In the genomic region with DNA sequence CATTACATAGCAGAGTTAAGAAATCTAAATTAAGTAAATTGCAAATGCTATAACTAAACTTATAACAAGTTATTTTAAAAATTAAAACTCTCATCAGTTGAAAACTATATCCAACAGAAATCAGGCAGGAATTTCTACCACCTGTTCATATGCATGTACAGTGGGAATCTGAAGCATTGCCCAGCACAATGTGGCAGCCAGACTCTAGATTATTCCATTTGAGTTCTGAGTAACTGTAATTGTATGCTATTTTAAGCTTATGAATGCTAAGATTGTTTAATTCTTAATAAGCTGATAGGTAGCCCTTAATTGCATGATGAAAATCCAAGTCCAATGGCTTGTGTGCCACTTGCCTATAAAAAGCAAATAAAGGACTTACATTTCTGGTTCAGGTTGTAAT, we compare ENCODE assay signal across 25 cellular contexts.
"Had no signal": no experiment of that assay in that cellular context is flagged by ENCODE, and none has a peak within 500 bp of the region (broad histone marks: within the 10 kb centered on the region; RNA-seq: fewer than 3 reads in every experiment).

No MANE protein-coding gene starts in this region.

- DNase-seq: stimulated activated CD4-positive, alpha-beta T cell treated with anti-CD3 and anti-CD28 coated beads, Interleukin-2, amount 100 ng/mL, for 48 hours; stimulated activated CD4-positive, alpha-beta T cell treated with anti-CD3 and anti-CD28 coated beads, Interleukin-4, amount 100 ng/mL, for 1 hour; stimulated activated CD4-positive, alpha-beta T cell treated with anti-CD3 and anti-CD28 coated beads, Interleukin-4, amount 100 ng/mL, for 24 hours; stimulated activated CD4-positive, alpha-beta T cell treated with anti-CD3 and anti-CD28 coated beads, Interleukin-4, amount 100 ng/mL, for 4 hours; stimulated activated CD8-positive, alpha-beta memory T cell treated with anti-CD3 and anti-CD28 coated beads, Interleukin-4, amount 100 ng/mL, for 48 hours; stimulated activated naive B cell treated with anti-CD40 and anti-IgM and Interleukin-4, amounts not matched to agents 10 μg/mL and 1 μg/mL and 100 μg/mL, for 72 hours; stimulated activated naive CD4-positive, alpha-beta T cell; stimulated activated naive CD4-positive, alpha-beta T cell treated with Interleukin-2 at 50 U/mL for 16 hours; stimulated activated naive CD8-positive, alpha-beta T cell treated with anti-CD3 and anti-CD28 coated beads, Interleukin-15, amount 100 ng/mL, for 72 hours; stimulated activated naive CD8-positive, alpha-beta T cell treated with anti-CD3 and anti-CD28 coated beads, Interleukin-15, Interleukin-2, amounts not matched to agents 100 U/mL and 50 U/mL, for 24 hours; stomach; substantia nigra; testis; thyroid gland; tibial artery; transverse colon; trophoblast cell; upper lobe of left lung; upper lobe of right lung; uterus had no signal

- H3K4me1 Mint-ChIP-seq: stimulated activated effector memory CD8-positive, alpha-beta T cell treated with anti-CD3 and anti-CD28 coated beads, Interleukin-12 subunit alpha, Interleukin-12 subunit beta, amount 100 ng/mL, for 72 hours; stimulated activated memory B cell treated with anti-CD40 and anti-IgM and Interleukin-4, amounts not matched to agents 10 μg/mL and 1 μg/mL and 100 μg/mL, for 72 hours; stimulated activated naive B cell treated with anti-CD40 and anti-IgM and Interleukin-4, amounts not matched to agents 10 μg/mL and 1 μg/mL and 100 μg/mL, for 72 hours; stimulated activated naive CD8-positive, alpha-beta T cell treated with anti-CD3 and anti-CD28 coated beads, Interleukin-15, amount 100 ng/mL, for 72 hours had no signal

- H3K27ac Mint-ChIP-seq: stimulated activated effector memory CD8-positive, alpha-beta T cell treated with anti-CD3 and anti-CD28 coated beads, Interleukin-12 subunit alpha, Interleukin-12 subunit beta, amount 100 ng/mL, for 72 hours; stimulated activated memory B cell treated with anti-CD40 and anti-IgM and Interleukin-4, amounts not matched to agents 10 μg/mL and 1 μg/mL and 100 μg/mL, for 72 hours; stimulated activated naive B cell treated with anti-CD40 and anti-IgM and Interleukin-4, amounts not matched to agents 10 μg/mL and 1 μg/mL and 100 μg/mL, for 72 hours; stimulated activated naive CD8-positive, alpha-beta T cell treated with anti-CD3 and anti-CD28 coated beads, Interleukin-15, amount 100 ng/mL, for 72 hours; stimulated activated naive CD8-positive, alpha-beta T cell treated with anti-CD3 and anti-CD28 coated beads, Interleukin-15, Interleukin-2, amounts not matched to agents 100 ng/mL and 50 ng/mL, for 24 hours; type B pancreatic cell had no signal

- H3K9me3 Mint-ChIP-seq: type B pancreatic cell had no signal

- H3K36me3 Mint-ChIP-seq: stimulated activated effector memory CD8-positive, alpha-beta T cell treated with anti-CD3 and anti-CD28 coated beads, Interleukin-12 subunit alpha, Interleukin-12 subunit beta, amount 100 ng/mL, for 72 hours; stimulated activated memory B cell treated with anti-CD40 and anti-IgM and Interleukin-4, amounts not matched to agents 10 μg/mL and 1 μg/mL and 100 μg/mL, for 72 hours; stimulated activated naive B cell treated with anti-CD40 and anti-IgM and Interleukin-4, amounts not matched to agents 10 μg/mL and 1 μg/mL and 100 μg/mL, for 72 hours; type B pancreatic cell had no signal

- FAIRE-seq: urothelium cell line had no signal

- H3K27me3 Mint-ChIP-seq: stimulated activated memory B cell treated with anti-CD40 and anti-IgM and Interleukin-4, amounts not matched to agents 10 μg/mL and 1 μg/mL and 100 μg/mL, for 72 hours; stimulated activated naive B cell treated with anti-CD40 and anti-IgM and Interleukin-4, amounts not matched to agents 10 μg/mL and 1 μg/mL and 100 μg/mL, for 72 hours; stimulated activated naive CD8-positive, alpha-beta T cell treated with anti-CD3 and anti-CD28 coated beads, Interleukin-15, amount 100 ng/mL, for 72 hours; stimulated activated naive CD8-positive, alpha-beta T cell treated with anti-CD3 and anti-CD28 coated beads, Interleukin-15, Interleukin-2, amounts not matched to agents 100 ng/mL and 50 ng/mL, for 24 hours; type B pancreatic cell had no signal

- H3K4me3 Mint-ChIP-seq: stimulated activated effector memory CD8-positive, alpha-beta T cell treated with anti-CD3 and anti-CD28 coated beads, Interleukin-12 subunit alpha, Interleukin-12 subunit beta, amount 100 ng/mL, for 72 hours; stimulated activated memory B cell treated with anti-CD40 and anti-IgM and Interleukin-4, amounts not matched to agents 10 μg/mL and 1 μg/mL and 100 μg/mL, for 72 hours; stimulated activated naive B cell treated with anti-CD40 and anti-IgM and Interleukin-4, amounts not matched to agents 10 μg/mL and 1 μg/mL and 100 μg/mL, for 72 hours; stimulated activated naive CD8-positive, alpha-beta T cell treated with anti-CD3 and anti-CD28 coated beads, Interleukin-15, amount 100 ng/mL, for 72 hours; stimulated activated naive CD8-positive, alpha-beta T cell treated with anti-CD3 and anti-CD28 coated beads, Interleukin-15, Interleukin-2, amounts not matched to agents 100 ng/mL and 50 ng/mL, for 24 hours; type B pancreatic cell had no signal
